In the genomic region with DNA sequence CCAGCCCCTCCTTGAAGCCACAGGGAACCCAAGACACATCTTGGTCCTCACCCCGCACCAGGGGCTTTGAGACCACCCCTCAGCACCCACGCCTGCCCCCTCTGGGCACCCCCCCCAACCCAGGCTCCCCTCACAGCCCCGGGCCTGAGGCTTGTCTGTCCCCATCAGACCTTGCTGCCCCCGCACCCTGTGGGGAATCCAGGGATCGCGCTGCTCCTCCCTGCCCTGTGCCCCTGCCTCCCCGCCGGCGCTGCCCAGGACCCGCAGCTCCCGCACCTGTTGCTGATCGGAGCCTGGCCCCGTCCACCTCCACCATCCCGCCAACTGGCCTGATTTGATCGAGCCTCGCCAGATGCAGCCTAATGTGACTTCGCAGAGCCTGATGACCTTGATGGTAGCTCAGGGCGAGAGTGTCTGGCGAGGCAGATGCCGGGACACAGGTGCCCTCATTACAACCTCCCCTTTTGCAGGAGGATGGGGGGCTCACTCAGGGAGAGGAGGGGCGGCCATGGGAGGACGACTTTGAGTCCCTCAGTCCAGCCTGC, we compare ENCODE assay signal across 2 cellular contexts.
TF ChIP-seq lines count a peak whose summit lies in the region.

No MANE protein-coding gene starts in this region.

TF ChIP-seq in A549, 52 proteins besides CTCF, POLR2A, EP300 and RAD21:
- TF ChIP-seq, protein P1, sequence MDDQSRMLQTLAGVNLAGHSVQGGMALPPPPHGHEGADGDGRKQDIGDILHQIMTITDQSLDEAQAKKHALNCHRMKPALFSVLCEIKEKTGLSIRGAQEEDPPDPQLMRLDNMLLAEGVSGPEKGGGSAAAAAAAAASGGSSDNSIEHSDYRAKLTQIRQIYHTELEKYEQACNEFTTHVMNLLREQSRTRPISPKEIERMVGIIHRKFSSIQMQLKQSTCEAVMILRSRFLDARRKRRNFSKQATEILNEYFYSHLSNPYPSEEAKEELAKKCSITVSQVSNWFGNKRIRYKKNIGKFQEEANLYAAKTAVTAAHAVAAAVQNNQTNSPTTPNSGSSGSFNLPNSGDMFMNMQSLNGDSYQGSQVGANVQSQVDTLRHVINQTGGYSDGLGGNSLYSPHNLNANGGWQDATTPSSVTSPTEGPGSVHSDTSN (IDR thresholded peaks at IDR 0.05) = no peak
TF ChIP-seq in A549: peak in this region for 0.

TF ChIP-seq in IMR-90, 13 proteins besides CTCF, POLR2A, EP300 and RAD21:
- TF ChIP-seq MXI1 (IDR thresholded peaks at IDR 0.05; ENCODE audit: borderline replicate concordance, low read depth, low read length) (no peak), MAZ (IDR thresholded peaks at IDR 0.05; ENCODE audit: borderline replicate concordance, low read depth, low read length) (no peak), RCOR1 (IDR thresholded peaks at IDR 0.05; ENCODE audit: insufficient replicate concordance, low read length) (no peak), FOS (IDR thresholded peaks at IDR 0.05; ENCODE audit: low read depth, low read length) (no peak), SMC3 (IDR thresholded peaks at IDR 0.05; ENCODE audit: low read depth, low read length) (no peak), RFX5 (IDR thresholded peaks at IDR 0.05; ENCODE audit: low read depth, low read length) (no peak), CEBPB (IDR thresholded peaks at IDR 0.05; ENCODE audit: low read depth, low read length) (no peak), BHLHE40 (IDR thresholded peaks at IDR 0.05; ENCODE audit: low read depth, low read length) (no peak), CHD1 (IDR thresholded peaks at IDR 0.05; ENCODE audit: low read depth, low read length) (no peak), NFE2L2 (IDR thresholded peaks at IDR 0.05; ENCODE audit: low read depth, low read length) (no peak), MAFK (IDR thresholded peaks at IDR 0.05; ENCODE audit: low read depth, low read length) (no peak)
- TF ChIP-seq, protein P2, sequence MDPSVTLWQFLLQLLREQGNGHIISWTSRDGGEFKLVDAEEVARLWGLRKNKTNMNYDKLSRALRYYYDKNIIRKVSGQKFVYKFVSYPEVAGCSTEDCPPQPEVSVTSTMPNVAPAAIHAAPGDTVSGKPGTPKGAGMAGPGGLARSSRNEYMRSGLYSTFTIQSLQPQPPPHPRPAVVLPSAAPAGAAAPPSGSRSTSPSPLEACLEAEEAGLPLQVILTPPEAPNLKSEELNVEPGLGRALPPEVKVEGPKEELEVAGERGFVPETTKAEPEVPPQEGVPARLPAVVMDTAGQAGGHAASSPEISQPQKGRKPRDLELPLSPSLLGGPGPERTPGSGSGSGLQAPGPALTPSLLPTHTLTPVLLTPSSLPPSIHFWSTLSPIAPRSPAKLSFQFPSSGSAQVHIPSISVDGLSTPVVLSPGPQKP (IDR thresholded peaks at IDR 0.05; ENCODE audit: borderline replicate concordance, low read depth, low read length) = no peak
- TF ChIP-seq, protein P3, sequence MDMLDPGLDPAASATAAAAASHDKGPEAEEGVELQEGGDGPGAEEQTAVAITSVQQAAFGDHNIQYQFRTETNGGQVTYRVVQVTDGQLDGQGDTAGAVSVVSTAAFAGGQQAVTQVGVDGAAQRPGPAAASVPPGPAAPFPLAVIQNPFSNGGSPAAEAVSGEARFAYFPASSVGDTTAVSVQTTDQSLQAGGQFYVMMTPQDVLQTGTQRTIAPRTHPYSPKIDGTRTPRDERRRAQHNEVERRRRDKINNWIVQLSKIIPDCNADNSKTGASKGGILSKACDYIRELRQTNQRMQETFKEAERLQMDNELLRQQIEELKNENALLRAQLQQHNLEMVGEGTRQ (IDR thresholded peaks at IDR 0.05; ENCODE audit: low read depth, low read length) = no peak
